In the genomic region with DNA sequence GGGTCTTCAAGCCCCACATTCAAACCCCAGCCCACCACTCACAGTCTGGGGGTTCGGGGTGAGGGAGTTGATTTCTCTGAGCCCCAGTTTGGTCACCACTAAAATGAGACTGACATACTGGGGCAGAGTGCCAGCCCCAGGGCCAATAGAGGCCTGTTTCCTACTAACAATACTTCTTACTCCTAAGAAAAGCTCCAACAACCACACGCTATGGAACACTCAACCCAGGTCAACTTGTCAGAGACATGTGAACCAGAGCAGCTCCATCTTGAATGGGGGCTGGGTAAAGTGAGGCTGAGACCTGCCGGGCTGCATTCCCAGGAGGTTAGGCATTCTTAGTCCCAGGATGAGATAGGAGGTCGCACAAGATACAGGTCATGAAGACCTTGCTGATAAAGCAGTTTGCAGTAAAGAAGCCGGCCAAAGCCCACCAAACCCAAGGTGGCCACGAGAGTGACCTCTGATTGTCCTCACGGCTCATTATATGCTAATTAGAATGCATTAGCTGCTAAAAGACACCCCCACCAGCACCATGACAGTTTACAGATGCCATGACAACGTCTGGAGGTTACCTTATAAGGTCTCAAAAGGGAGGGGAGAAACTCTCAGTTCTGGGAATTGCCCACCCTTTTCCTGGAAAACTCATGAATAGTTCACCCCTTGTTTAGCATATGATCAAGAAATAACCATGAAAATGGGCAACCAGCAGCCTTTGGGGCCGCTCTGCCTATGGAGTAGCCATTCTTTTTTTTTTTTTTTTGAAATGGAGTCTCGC, we compare ENCODE assay signal across 12 cellular contexts. TPM values are rescaled to one million over a fixed set of nuclear protein-coding genes. Genes with fewer than 3 reads are reported as not detected.
DNase-seq lines count a peak whose midpoint lies in the region; ATAC-seq and TF ChIP-seq lines count a peak whose summit lies in the region.
"Had no signal": no experiment of that assay in that cellular context is flagged by ENCODE, and none has a peak within 500 bp of the region (broad histone marks: within the 10 kb centered on the region; RNA-seq: fewer than 3 reads in every experiment).

No MANE protein-coding gene starts in this region.

- H2AFZ ChIP-seq in smooth muscle cell (ENCODE audit: low read depth) = no peak overlapping the region

- H3K9ac ChIP-seq in NT2/D1 (ENCODE audit: insufficient read length, low read depth) (peak overlapping the region; percentile 71), smooth muscle cell (ENCODE audit: low read depth) (no peak overlapping the region)

- no peaks in the 10 kb centered on the region for H3F3A ChIP-seq in smooth muscle cell (ENCODE audit: low read depth)

- H3K27me3 ChIP-seq in NT2/D1 (ENCODE audit: insufficient read depth, insufficient read length) = no peaks in the 10 kb centered on the region
- no peaks in the 10 kb centered on the region for H3K27me3 ChIP-seq in brain microvascular endothelial cell (replicated peaks)
- no peaks in the 10 kb centered on the region for H3K27me3 ChIP-seq in right lobe of liver
- H3K27me3 ChIP-seq in smooth muscle cell (ENCODE audit: low read depth) = no peaks in the 10 kb centered on the region

- H3K4me3 ChIP-seq in NT2/D1 (ENCODE audit: insufficient read length, low read depth) (no peak overlapping the region), brain microvascular endothelial cell (ENCODE audit: low read depth, low read length) (no peak overlapping the region), right lobe of liver (no peak overlapping the region), smooth muscle cell (no peak overlapping the region)

- intact Hi-C loops in right lobe of liver (cut with DNase I) = loop anchor here in 1 of 2 donors (5.0 kb wide), 1 partner anchor 164 kb away; no protein-coding TSS in a partner anchor

- H3K4me1 ChIP-seq in NT2/D1 (ENCODE audit: insufficient read depth, insufficient read length) (peaks cover 16% of the 10 kb centered on the region), right lobe of liver (peaks cover 0 to 27% (median 11%) of the 10 kb centered on the region in 4 donors), smooth muscle cell (ENCODE audit: low read depth) (peaks cover 7% of the 10 kb centered on the region)

- H4K20me1 ChIP-seq in smooth muscle cell (ENCODE audit: low read depth) = no peaks in the 10 kb centered on the region

- no peak for TF ChIP-seq CTCF in brain microvascular endothelial cell (IDR thresholded peaks at IDR 0.05; ENCODE audit: low read depth, low read length, missing control alignments)
- TF ChIP-seq CTCF in right lobe of liver (IDR thresholded peaks at IDR 0.05) = no peak
- TF ChIP-seq CTCF in smooth muscle cell (IDR thresholded peaks at IDR 0.05; ENCODE audit: borderline replicate concordance, insufficient read depth, poor library complexity, severe bottlenecking) = no peak

- no peak for ATAC-seq in right lobe of liver

- in situ Hi-C loops in brain microvascular endothelial cell (cut with HindIII; ENCODE audit: low pct_ligation_motif_present, low sequenced_read_pairs) = no loop called here

- TF ChIP-seq POLR2A in right lobe of liver (IDR thresholded peaks at IDR 0.05) = no peak

- WGBS in right lobe of liver (ENCODE audit: insufficient coverage, low coverage, low lambda C conversion rate, missing lambda C conversion rate) = 39% methylated on average over 2 of the region's 10 CpGs
- WGBS in smooth muscle cell (ENCODE audit: low lambda C conversion rate) = 83% methylated on average over 10 of the region's 10 CpGs

- H3K27ac ChIP-seq in brain microvascular endothelial cell = peak overlapping the region; percentile 28
- H3K27ac ChIP-seq in right lobe of liver = peak overlapping the region; percentile 18 to 27 (median 26)
- no peak overlapping the region for H3K27ac ChIP-seq in smooth muscle cell (ENCODE audit: low read depth)
- H3K27ac ChIP-seq: thoracic aorta had no signal

- no peaks in the 10 kb centered on the region for H3K9me3 ChIP-seq in NT2/D1 (ENCODE audit: insufficient read depth, low read length)
- H3K9me3 ChIP-seq in right lobe of liver = no peaks in the 10 kb centered on the region
- H3K9me3 ChIP-seq in smooth muscle cell (replicated peaks; ENCODE audit: low read depth) = no peaks in the 10 kb centered on the region
- H3K9me3 ChIP-seq: thoracic aorta had no signal

- peak overlapping the region; percentile 73 for H3K4me2 ChIP-seq in smooth muscle cell

- H3K79me2 ChIP-seq in smooth muscle cell (ENCODE audit: low read depth) = no peaks in the 10 kb centered on the region

- DNase-seq in NT2/D1 (ENCODE audit: low read depth, low spot score) (no peak), brain microvascular endothelial cell (no peak), right lobe of liver (peak in 2 of 3 donors; percentile 8 to 26), smooth muscle cell (lab: John Stamatoyannopoulos, UW; ENCODE audit: unreplicated experiment) (no peak), NCI-H774 (lab: John Stamatoyannopoulos, UW) (no peak), NCI-H526 (lab: John Stamatoyannopoulos, UW) (no peak), KG1 (lab: John Stamatoyannopoulos, UW) (no peak), Ammon's horn (ENCODE audit: low spot score) (no peak)
- DNase-seq: NCI-H2029 treated with DMSO at 0.1 percent for 48 hours had no signal

- H3K36me3 ChIP-seq in NT2/D1 (ENCODE audit: insufficient read depth, insufficient read length, low read length) (no peaks in the 10 kb centered on the region), brain microvascular endothelial cell (replicated peaks) (no peaks in the 10 kb centered on the region), right lobe of liver (peaks cover 0 to 10% (median 2%) of the 10 kb centered on the region in 4 donors), smooth muscle cell (ENCODE audit: low read depth) (no peaks in the 10 kb centered on the region)
- H3K36me3 ChIP-seq: thoracic aorta had no signal

RNA-seq across cellular contexts. Expression of a gene that starts 26.6 kb away (rescaled TPM):
- total RNA-seq in right lobe of liver (1 to 10 TPM in 3 of 6 experiments, under 1 TPM in 3; 0.32 to 1.6 (median 1.0) TPM), smooth muscle cell (77.7 and 94.9 TPM in 2 replicates)
- 189 and 227 TPM in 2 replicates for polyA plus RNA-seq in smooth muscle cell
- total RNA-seq: activated CD4-positive, alpha-beta T cell treated with anti-CD3 and anti-CD28 coated beads, Interleukin-2, amount 10 ng/mL, durations not matched to agents 7 days and 5 days; OCI-LY7 had no signal

RNA-seq across cellular contexts. Expression of a gene that starts 43.9 kb away (rescaled TPM):
- total RNA-seq in right lobe of liver (10 to 100 TPM; 13.2 to 48.0 (median 24.9) TPM), smooth muscle cell (7.8 TPM in 2 replicates)
- polyA plus RNA-seq in smooth muscle cell = 12.1 and 17.7 TPM in 2 replicates

Comparison
In these comparisons a context has a peak if more than half of its experiments do, and no peak if none do; other contexts are left out.
1. DNase-seq: peak in right lobe of liver (2 of 3); none in NT2/D1 (single experiment), brain microvascular endothelial cell (single experiment), smooth muscle cell (single experiment), NCI-H774 (single experiment), NCI-H526 (0 of 2), KG1 (single experiment) and Ammon's horn (single experiment).
2. RNA of a gene that starts 26.6 kb away (total RNA-seq): 77.7 to 94.9 TPM in smooth muscle cell; 0.32 to 1.6 TPM in right lobe of liver; every median in the first group is over 10 times any median in the second.